Comparison of ENCODE assay signal across 1 cellular context in the genomic region with DNA sequence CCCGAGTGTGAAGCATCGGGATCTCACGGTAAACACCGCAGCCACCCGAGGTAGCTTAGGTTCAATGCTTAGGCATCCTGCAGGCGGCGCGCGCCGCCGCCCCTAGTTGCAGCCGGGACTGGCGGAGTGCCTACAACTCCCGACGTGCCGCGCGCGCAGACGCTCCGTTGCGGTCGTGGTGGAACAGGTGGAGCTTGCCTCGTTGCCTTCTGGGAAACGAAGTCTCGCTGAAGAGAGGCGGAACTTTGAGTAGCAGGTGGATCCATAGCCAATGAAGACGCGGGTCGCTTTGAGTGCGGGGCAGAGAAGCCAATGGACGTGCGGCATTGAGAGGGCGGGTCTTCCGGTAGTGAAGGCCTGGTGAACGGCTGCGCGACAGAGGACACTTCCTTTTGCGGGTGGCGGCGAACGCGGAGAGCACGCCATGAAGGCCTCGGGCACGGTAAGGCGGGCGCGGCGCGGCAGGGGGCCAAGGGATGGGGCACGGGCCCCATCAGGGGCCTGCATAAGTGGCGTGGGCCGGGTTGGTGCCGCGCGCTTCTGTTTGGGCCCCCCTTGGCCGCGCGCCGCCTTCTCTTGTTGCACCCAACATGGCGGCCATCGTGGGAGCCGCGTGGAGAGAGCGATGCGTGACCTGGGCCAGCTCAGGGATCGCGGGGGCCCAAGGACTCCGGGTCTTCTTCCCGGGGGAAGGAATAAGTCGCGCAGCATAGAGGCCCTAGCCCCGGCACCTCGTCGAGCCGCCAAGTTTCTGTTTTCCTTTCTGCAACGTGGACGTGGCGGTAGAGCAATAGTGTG.
TF ChIP-seq lines count a peak whose summit lies in the region.

A gene (plus strand): TSS at position 378 of the 798 bp plus-strand sequence. CDS start 47 bp downstream, at position 425.

TF ChIP-seq in GM23338, 12 proteins besides CTCF, POLR2A, EP300 and RAD21 (continued from another document):
- TF ChIP-seq, protein P1, sequence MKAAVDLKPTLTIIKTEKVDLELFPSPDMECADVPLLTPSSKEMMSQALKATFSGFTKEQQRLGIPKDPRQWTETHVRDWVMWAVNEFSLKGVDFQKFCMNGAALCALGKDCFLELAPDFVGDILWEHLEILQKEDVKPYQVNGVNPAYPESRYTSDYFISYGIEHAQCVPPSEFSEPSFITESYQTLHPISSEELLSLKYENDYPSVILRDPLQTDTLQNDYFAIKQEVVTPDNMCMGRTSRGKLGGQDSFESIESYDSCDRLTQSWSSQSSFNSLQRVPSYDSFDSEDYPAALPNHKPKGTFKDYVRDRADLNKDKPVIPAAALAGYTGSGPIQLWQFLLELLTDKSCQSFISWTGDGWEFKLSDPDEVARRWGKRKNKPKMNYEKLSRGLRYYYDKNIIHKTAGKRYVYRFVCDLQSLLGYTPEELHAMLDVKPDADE (IDR thresholded peaks at IDR 0.05): peak; percentile 97
- TF ChIP-seq POLR2AphosphoS5 (IDR thresholded peaks at IDR 0.05; ENCODE audit: low read depth) (peak; percentile 94), CREB1 (CRISPR knock-in tag; IDR thresholded peaks at IDR 0.05; ENCODE audit: low read depth) (peak; percentile 73), ZNF114 (CRISPR knock-in tag; IDR thresholded peaks at IDR 0.05) (no peak), STAT1 (IDR thresholded peaks at IDR 0.05; ENCODE audit: unreplicated experiment) (no peak)
